Comparison of ENCODE assay signal across 30 cellular contexts in the genomic region with DNA sequence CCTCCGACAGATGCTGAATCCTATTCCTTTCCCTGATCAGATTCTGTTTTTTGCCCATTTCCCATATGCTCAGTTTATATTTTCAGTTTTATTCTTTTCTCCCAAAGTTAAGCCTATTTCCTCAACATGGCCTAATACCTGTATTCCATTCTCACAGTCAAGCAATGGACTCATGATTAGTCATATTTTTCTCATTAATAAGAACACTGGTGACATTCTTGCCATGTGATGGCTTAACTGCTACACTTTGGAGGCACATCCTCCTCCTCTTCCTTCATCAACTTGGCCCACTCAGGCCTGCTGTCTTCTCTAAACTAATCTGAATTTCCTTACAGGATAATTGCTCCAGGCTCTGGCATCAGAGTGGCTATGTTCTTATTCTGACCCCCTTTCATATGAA.
A peak's percentile ranks its signal among the peaks of the same experiment; 100 is the strongest.
DNase-seq lines count a peak whose midpoint lies in the region; ATAC-seq and TF ChIP-seq lines count a peak whose summit lies in the region.
"Had no signal": no experiment of that assay in that cellular context is flagged by ENCODE, and none has a peak within 500 bp of the region (broad histone marks: within the 10 kb centered on the region; RNA-seq: fewer than 3 reads in every experiment).

No MANE protein-coding gene starts in this region.

- no peak for TF ChIP-seq RAD21 in SK-N-SH (IDR thresholded peaks at IDR 0.05; ENCODE audit: low read length)

- no peaks in the 10 kb centered on the region for H3K9me2 ChIP-seq in SK-N-SH

- H3K27me3 ChIP-seq in SK-N-SH (ENCODE audit: insufficient read depth) (no peaks in the 10 kb centered on the region), RWPE2 (ENCODE audit: insufficient read depth, poor library complexity, severe bottlenecking) (no peaks in the 10 kb centered on the region)
- H3K27me3 ChIP-seq: sigmoid colon had no signal

- peaks cover 19% of the 10 kb centered on the region for H3F3A ChIP-seq in SK-N-SH (replicated peaks; ENCODE audit: insufficient read depth)

- no peak overlapping the region for H3K9ac ChIP-seq in SK-N-SH
- H3K9ac ChIP-seq: KMS-11 had no signal

- H3K79me2 ChIP-seq in SK-N-SH (ENCODE audit: insufficient read depth), result no peaks in the 10 kb centered on the region

- H3K36me3 ChIP-seq in SK-N-SH (replicated peaks in 1 of 2; ENCODE audit: control insufficient read depth in 1 of 2, insufficient read depth in 2 of 2, low read length in 1 of 2) (no peaks in the 10 kb centered on the region), RWPE2 (ENCODE audit: low read depth) (no peaks in the 10 kb centered on the region)
- H3K36me3 ChIP-seq: sigmoid colon, WERI-Rb-1 had no signal

- H2AFZ ChIP-seq in SK-N-SH (ENCODE audit: low read depth), result no peak overlapping the region
- H2AFZ ChIP-seq: PC-9 had no signal

- no peak for TF ChIP-seq EP300 in SK-N-SH (IDR thresholded peaks at IDR 0.05; ENCODE audit: borderline replicate concordance in 1 of 2, low read depth in 1 of 2, low read length in 1 of 2)

- H3K4me2 ChIP-seq in SK-N-SH, result peak overlapping the region; percentile 16; the same call in 1 of the 2 replicates
- H3K4me2 ChIP-seq: PC-9 had no signal

- H3K9me3 ChIP-seq in SK-N-SH (no peaks in the 10 kb centered on the region), RWPE2 (ENCODE audit: severe bottlenecking) (no peaks in the 10 kb centered on the region)
- H3K9me3 ChIP-seq: Caco-2, psoas muscle, sigmoid colon had no signal

- H3K27ac ChIP-seq in SK-N-SH (ENCODE audit: low read depth in 2 of 2, low read length in 1 of 2) (peak overlapping the region in 1 of 2 experiments; percentile 78; a peak in 2 of 4 replicates), RWPE2 (ENCODE audit: poor library complexity, severe bottlenecking) (peak overlapping the region; percentile 92)
- H3K27ac ChIP-seq: 22Rv1, PC-9, psoas muscle, sigmoid colon, WERI-Rb-1 had no signal

- POLR2A ChIA-PET in SK-N-SH (lab: Yijun Ruan, JAX), result no interaction called here

- H3K4me3 ChIP-seq in SK-N-SH (ENCODE audit: low read depth in 2 of 2, low read length in 1 of 2), result no peak overlapping the region
- no peak overlapping the region for H3K4me3 ChIP-seq in RWPE2 (ENCODE audit: severe bottlenecking)
- H3K4me3 ChIP-seq: PC-9, psoas muscle, sigmoid colon had no signal

- H4K20me1 ChIP-seq in SK-N-SH (ENCODE audit: insufficient read depth), result no peaks in the 10 kb centered on the region

- CTCF ChIA-PET in SK-N-SH (lab: Yijun Ruan, JAX), result no interaction called here

- TF ChIP-seq CTCF in SK-N-SH (IDR thresholded peaks at IDR 0.05) (no peak), RWPE2 (IDR thresholded peaks at IDR 0.05; ENCODE audit: poor library complexity, severe bottlenecking) (no peak)

- H3K4me1 ChIP-seq in SK-N-SH (ENCODE audit: control insufficient read depth in 1 of 2, insufficient read depth in 2 of 2, low read depth in 1 of 2, low read length in 1 of 2) (no peaks in the 10 kb centered on the region), RWPE2 (ENCODE audit: insufficient read depth, poor library complexity, severe bottlenecking) (peaks cover 45% of the 10 kb centered on the region)
- H3K4me1 ChIP-seq: Caco-2 had no signal

- WGBS in SK-N-SH (ENCODE audit: low lambda C conversion rate), result 80% methylated on average over 1 of the region's 1 CpG

- ATAC-seq in SK-N-SH treated with all-trans-retinoic acid at 6 μM for 48 hours, result no peak
- no peak for ATAC-seq in RWPE2 (ENCODE audit: low read depth)
- no peak for ATAC-seq in GM18909 (IDR thresholded peaks at IDR 0.05; ENCODE audit: poor library complexity, unreplicated experiment)
- ATAC-seq: stimulated activated effector memory CD8-positive, alpha-beta T cell treated with anti-CD3 and anti-CD28 coated beads, Interleukin-12 subunit alpha, Interleukin-12 subunit beta, amount 100 ng/mL, for 72 hours had no signal

- DNase-seq in SK-N-SH, result no peak
- no peak for DNase-seq in RWPE2 (ENCODE audit: low spot score)
- DNase-seq in glomerular visceral epithelial cell (ENCODE audit: extremely low spot score), result peak; percentile 1
- no peak for DNase-seq in DMS79 (lab: John Stamatoyannopoulos, UW)
- DNase-seq in stimulated activated CD4-positive, alpha-beta T cell treated with anti-CD3 and anti-CD28 coated beads, Interleukin-1b, Interleukin-23, amount 100 ng/mL, for 48 hours, result no peak
- no peak for DNase-seq in NCI-H1048 (lab: John Stamatoyannopoulos, UW)
- DNase-seq: activated CD4-positive, alpha-beta T cell treated with anti-CD3 and anti-CD28 coated beads for 4 hours; activated naive CD4-positive, alpha-beta T cell treated with anti-CD3 and anti-CD28 coated beads, Interleukin-2, amount 50 U/mL, for 16 hours; Caco-2; cerebellar nuclear complex; dermis blood vessel endothelial cell; endodermal cell; GOT3; naive B cell; NCI-H1417 treated with DMSO at 0.1 percent for 48 hours; NCI-H2029 treated with DMSO at 0.1 percent for 48 hours; NCI-H524; NK-92 treated with Interleukin-12 subunit alpha and Interleukin-12 subunit beta, amount 100 ng/mL, for 24 hours; PC-9; psoas muscle; SHP77 treated with DMSO at 0.1 percent for 48 hours; sigmoid colon; SW 1271; trophoblast cell; WERI-Rb-1 had no signal

TF ChIP-seq in SK-N-SH, 30 proteins besides CTCF, POLR2A, EP300 and RAD21 (continues in another document):
- TF ChIP-seq FOXM1 (IDR thresholded peaks at IDR 0.05; ENCODE audit: low read depth) (no peak), POLR2AphosphoS5 (IDR thresholded peaks at IDR 0.05; ENCODE audit: low read depth, low read length) (no peak), RCOR1 (IDR thresholded peaks at IDR 0.05; ENCODE audit: low read length) (no peak), SIN3A (IDR thresholded peaks at IDR 0.05; ENCODE audit: borderline replicate concordance, low read depth, low read length) (no peak), TEAD4 (IDR thresholded peaks at IDR 0.05; ENCODE audit: borderline replicate concordance, insufficient read depth) (no peak), GABPA (IDR thresholded peaks at IDR 0.05; ENCODE audit: low read depth) (no peak), EZH2phosphoT487 (IDR thresholded peaks at IDR 0.05; ENCODE audit: borderline replicate concordance, low read depth) (no peak), MXI1 (IDR thresholded peaks at IDR 0.05; ENCODE audit: low read depth, low read length) (no peak), TAF1 (IDR thresholded peaks at IDR 0.05; ENCODE audit: borderline replicate concordance, low read depth, low read length) (no peak)
- TF ChIP-seq, protein P1, sequence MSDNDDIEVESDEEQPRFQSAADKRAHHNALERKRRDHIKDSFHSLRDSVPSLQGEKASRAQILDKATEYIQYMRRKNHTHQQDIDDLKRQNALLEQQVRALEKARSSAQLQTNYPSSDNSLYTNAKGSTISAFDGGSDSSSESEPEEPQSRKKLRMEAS (IDR thresholded peaks at IDR 0.05; ENCODE audit: low read depth), result no peak
- TF ChIP-seq, protein P2, sequence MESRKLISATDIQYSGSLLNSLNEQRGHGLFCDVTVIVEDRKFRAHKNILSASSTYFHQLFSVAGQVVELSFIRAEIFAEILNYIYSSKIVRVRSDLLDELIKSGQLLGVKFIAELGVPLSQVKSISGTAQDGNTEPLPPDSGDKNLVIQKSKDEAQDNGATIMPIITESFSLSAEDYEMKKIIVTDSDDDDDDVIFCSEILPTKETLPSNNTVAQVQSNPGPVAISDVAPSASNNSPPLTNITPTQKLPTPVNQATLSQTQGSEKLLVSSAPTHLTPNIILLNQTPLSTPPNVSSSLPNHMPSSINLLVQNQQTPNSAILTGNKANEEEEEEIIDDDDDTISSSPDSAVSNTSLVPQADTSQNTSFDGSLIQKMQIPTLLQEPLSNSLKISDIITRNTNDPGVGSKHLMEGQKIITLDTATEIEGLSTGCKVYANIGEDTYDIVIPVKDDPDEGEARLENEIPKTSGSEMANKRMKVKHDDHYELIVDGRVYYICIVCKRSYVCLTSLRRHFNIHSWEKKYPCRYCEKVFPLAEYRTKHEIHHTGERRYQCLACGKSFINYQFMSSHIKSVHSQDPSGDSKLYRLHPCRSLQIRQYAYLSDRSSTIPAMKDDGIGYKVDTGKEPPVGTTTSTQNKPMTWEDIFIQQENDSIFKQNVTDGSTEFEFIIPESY (IDR thresholded peaks at IDR 0.05; ENCODE audit: borderline replicate concordance, low read depth), result no peak

TF ChIP-seq in SK-N-SH treated with all-trans-retinoic acid at 6 μM for 48 hours, 23 proteins besides CTCF, POLR2A, EP300 and RAD21 (continues in another document):
- TF ChIP-seq TOX (CRISPR knock-in tag; IDR thresholded peaks at IDR 0.05; ENCODE audit: borderline replicate concordance) (no peak), ZNF8 (CRISPR knock-in tag; IDR thresholded peaks at IDR 0.05) (no peak), ZNF70 (CRISPR knock-in tag; IDR thresholded peaks at IDR 0.05) (no peak), ISL1 (CRISPR knock-in tag; IDR thresholded peaks at IDR 0.05) (no peak), ARNTL (CRISPR knock-in tag; IDR thresholded peaks at IDR 0.05; ENCODE audit: borderline replicate concordance, low read depth) (no peak), ESRRG (CRISPR knock-in tag; IDR thresholded peaks at IDR 0.05) (no peak), GLIS3 (CRISPR knock-in tag; IDR thresholded peaks at IDR 0.05) (no peak), SNAI2 (CRISPR knock-in tag; IDR thresholded peaks at IDR 0.05) (no peak), BACH2 (CRISPR knock-in tag; IDR thresholded peaks at IDR 0.05; ENCODE audit: borderline replicate concordance) (no peak), ZC3H10 (CRISPR knock-in tag; IDR thresholded peaks at IDR 0.05) (no peak), ZFP3 (CRISPR knock-in tag; IDR thresholded peaks at IDR 0.05) (no peak), ZFP30 (CRISPR knock-in tag; IDR thresholded peaks at IDR 0.05) (no peak)
- TF ChIP-seq, protein P3, sequence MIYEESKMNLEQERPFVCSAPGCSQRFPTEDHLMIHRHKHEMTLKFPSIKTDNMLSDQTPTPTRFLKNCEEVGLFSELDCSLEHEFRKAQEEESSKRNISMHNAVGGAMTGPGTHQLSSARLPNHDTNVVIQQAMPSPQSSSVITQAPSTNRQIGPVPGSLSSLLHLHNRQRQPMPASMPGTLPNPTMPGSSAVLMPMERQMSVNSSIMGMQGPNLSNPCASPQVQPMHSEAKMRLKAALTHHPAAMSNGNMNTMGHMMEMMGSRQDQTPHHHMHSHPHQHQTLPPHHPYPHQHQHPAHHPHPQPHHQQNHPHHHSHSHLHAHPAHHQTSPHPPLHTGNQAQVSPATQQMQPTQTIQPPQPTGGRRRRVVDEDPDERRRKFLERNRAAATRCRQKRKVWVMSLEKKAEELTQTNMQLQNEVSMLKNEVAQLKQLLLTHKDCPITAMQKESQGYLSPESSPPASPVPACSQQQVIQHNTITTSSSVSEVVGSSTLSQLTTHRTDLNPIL (CRISPR knock-in tag; IDR thresholded peaks at IDR 0.05; ENCODE audit: low read depth), result no peak
